ENCODE assay signal across 8 cellular contexts in genomic region chr7:135508853-135509588, GRCh38. TPM values are rescaled to one million over a fixed set of nuclear protein-coding genes. Genes with fewer than 3 reads are reported as not detected.
DNase-seq lines count a peak whose midpoint lies in the region; ATAC-seq, FAIRE-seq and TF ChIP-seq lines count a peak whose summit lies in the region.

No MANE protein-coding gene starts in this region.

- ATAC-seq in Right ventricle myocardium superior (ENCODE audit: poor library complexity) (peak; percentile 4), Right ventricle myocardium inferior (no peak), HG02885 (IDR thresholded peaks at IDR 0.05; ENCODE audit: poor library complexity, unreplicated experiment) (peak; percentile 27)

- H3K27me3 ChIP-seq in bronchial epithelial cell (ENCODE audit: control insufficient read depth, insufficient read depth, low read length) (no peaks in the 10 kb centered on the region), layer of hippocampus (ENCODE audit: control insufficient read depth, insufficient read depth, low read length) (no peaks in the 10 kb centered on the region)

- no peak for FAIRE-seq in bronchial epithelial cell (lab: Jason Lieb, UNC)

- no peaks in the 10 kb centered on the region for H3K36me3 ChIP-seq in bronchial epithelial cell (ENCODE audit: control insufficient read depth, insufficient read depth, low read length)

- no peak for TF ChIP-seq CTCF in bronchial epithelial cell (IDR thresholded peaks at IDR 0.05; ENCODE audit: insufficient read depth, low read length, severe bottlenecking)

- intact Hi-C loops in Right ventricle myocardium superior (cut with DNase I) = no loop called here
- intact Hi-C loops in Right ventricle myocardium inferior (cut with DNase I) = no loop called here

- H3K4me3 ChIP-seq in bronchial epithelial cell (ENCODE audit: low read depth, low read length) = peak overlapping the region; percentile 94

- H3K27ac ChIP-seq in layer of hippocampus (ENCODE audit: low read depth, low read length) = peak overlapping the region; percentile 92

- DNase-seq in Right ventricle myocardium superior = no peak
- DNase-seq in Right ventricle myocardium inferior (ENCODE audit: missing footprints) = no peak
- DNase-seq in RPMI7951 (ENCODE audit: low read depth) = peak; percentile 37
- peak; percentile 44 for DNase-seq in bronchial epithelial cell (ENCODE audit: low read depth)
- DNase-seq in stimulated activated CD8-positive, alpha-beta memory T cell treated with anti-CD3 and anti-CD28 coated beads, Interleukin-4, amount 100 ng/mL, for 24 hours (ENCODE audit: low read depth) = peak; percentile 4
- DNase-seq in NCI-H187 treated with DMSO at 0.1 percent for 48 hours (lab: John Stamatoyannopoulos, UW) = no peak

RNA-seq across cellular contexts. Expression of gene CNOT4, which starts 0.9 kb away (rescaled TPM):
- total RNA-seq in Right ventricle myocardium superior (26.7 TPM), Right ventricle myocardium inferior (26.6 TPM), bronchial epithelial cell (3.9 and 9.5 TPM in 2 replicates)
- 8.3 and 11.9 TPM in 2 replicates for total RNA-seq in RPMI7951 (2014; rRNA removed; shearing (Covaris generic))

RNA-seq across cellular contexts. Expression of gene NUP205, which starts 48.7 kb away (rescaled TPM):
- 13.0 TPM for total RNA-seq in Right ventricle myocardium superior
- total RNA-seq in Right ventricle myocardium inferior = 14.5 TPM
- total RNA-seq in RPMI7951 (2014; rRNA removed; shearing (Covaris generic)) = 90.1 and 100 TPM in 2 replicates
- total RNA-seq in bronchial epithelial cell = 45.0 and 53.8 TPM in 2 replicates

Comparison
In these comparisons a context has a peak if more than half of its experiments do, and no peak if none do; other contexts are left out.
1. DNase-seq: peak in RPMI7951 (single experiment), bronchial epithelial cell (single experiment) and stimulated activated CD8-positive, alpha-beta memory T cell treated with anti-CD3 and anti-CD28 coated beads, Interleukin-4, amount 100 ng/mL, for 24 hours (single experiment); none in Right ventricle myocardium superior (single experiment), Right ventricle myocardium inferior (single experiment) and NCI-H187 treated with DMSO at 0.1 percent for 48 hours (single experiment).